In genomic region chr1:27831568-27832410, GRCh38 we compare ENCODE assay signal across 8 cellular contexts. TPM values are rescaled to one million over a fixed set of nuclear protein-coding genes. Genes with fewer than 3 reads are reported as not detected.
DNase-seq lines count a peak whose midpoint lies in the region; ATAC-seq lines count a peak whose summit lies in the region.

No MANE protein-coding gene starts in this region.

- POLR2A ChIA-PET in naive thymus-derived CD4-positive, alpha-beta T cell (lab: Charles Lee): interaction anchor here (0.7 to 2.2 kb wide), 5 partner anchors 11 to 1240 kb away, joined by 3 to 6 read pairs (median 3); partner anchors contain the start of gene STX12

- CTCF ChIA-PET in naive thymus-derived CD4-positive, alpha-beta T cell (lab: Charles Lee): interaction anchor here (0.6 kb wide), 3 partner anchors 10 to 1729 kb away, joined by 3 read pairs; no protein-coding TSS in a partner anchor

- peak; percentile 32 for DNase-seq in dermis blood vessel endothelial cell
- no peak for DNase-seq in naive thymus-derived CD4-positive, alpha-beta T cell
- DNase-seq in COR-L47 (lab: John Stamatoyannopoulos, UW): no peak

- peak overlapping the region; percentile 91 to 97 (median 93) for H3K4me2 ChIP-seq in BLaER1 treated with 17β-estradiol and CSF1 and Interleukin-3, amounts not matched to agents 10 nM and 100 nM

- peaks cover 17 to 32% (median 21%) of the 10 kb centered on the region in 10 experiments for H3K4me1 ChIP-seq in BLaER1 treated with 17β-estradiol and CSF1 and Interleukin-3, amounts not matched to agents 10 nM and 100 nM
- H3K4me1 ChIP-seq in naive thymus-derived CD4-positive, alpha-beta T cell (ENCODE audit: control insufficient read depth in 2 of 2, insufficient read depth in 2 of 2, low read length in 2 of 2): peaks cover 16 to 17% of the 10 kb centered on the region in 2 donors

- H3K4me3 Mint-ChIP-seq in naive thymus-derived CD4-positive, alpha-beta T cell: peak overlapping the region; percentile 90 to 96 (median 93)

- H3K9ac ChIP-seq in BLaER1 treated with 17β-estradiol and CSF1 and Interleukin-3, amounts not matched to agents 10 nM and 100 nM: peak overlapping the region; percentile 94 to 99 (median 97)

- intact Hi-C loops in naive thymus-derived CD4-positive, alpha-beta T cell (cut with micrococcal nuclease): loop anchor here (2.0 to 10.0 kb wide), 4 partner anchors 41 to 676 kb away; partner anchors contain the start of genes IFI6 (in 1 of the 2), RCC1 (in 1 of the 2), THEMIS2 (in 1 of the 2) and WDTC1 (in 1 of the 2)

- peaks cover 16 to 58% (median 29%) of the 10 kb centered on the region in 11 experiments; a peak in 17 of 22 replicates for H4K20me1 ChIP-seq in BLaER1 treated with 17β-estradiol and CSF1 and Interleukin-3, amounts not matched to agents 10 nM and 100 nM

- ATAC-seq in naive thymus-derived CD4-positive, alpha-beta T cell: no peak
- no peak for ATAC-seq in GM19397 (IDR thresholded peaks at IDR 0.05; ENCODE audit: unreplicated experiment)
- no peak for ATAC-seq in HG03354 (IDR thresholded peaks at IDR 0.05; ENCODE audit: poor library complexity, severe bottlenecking, unreplicated experiment)
- no peak for ATAC-seq in HG03196 (IDR thresholded peaks at IDR 0.05; ENCODE audit: unreplicated experiment)

- H3K27ac Mint-ChIP-seq in naive thymus-derived CD4-positive, alpha-beta T cell: peak overlapping the region; percentile 86 to 96 (median 92)

- H3K9me3 Mint-ChIP-seq in naive thymus-derived CD4-positive, alpha-beta T cell: no peaks in the 10 kb centered on the region

- no peaks in the 10 kb centered on the region for H3K9me3 ChIP-seq in BLaER1 treated with 17β-estradiol and CSF1 and Interleukin-3, amounts not matched to agents 10 nM and 100 nM (replicated peaks in 1 of 11)
- H3K9me3 ChIP-seq in KOPT-K1 (ENCODE audit: insufficient read depth, low read length, poor library complexity, severe bottlenecking): no peaks in the 10 kb centered on the region
- H3K9me3 ChIP-seq in naive thymus-derived CD4-positive, alpha-beta T cell (ENCODE audit: control insufficient read depth in 2 of 3, low read length in 3 of 3): no peaks in the 10 kb centered on the region

- H3K27me3 Mint-ChIP-seq in naive thymus-derived CD4-positive, alpha-beta T cell: no peaks in the 10 kb centered on the region

- peaks cover 0 to 5% (median 4%) of the 10 kb centered on the region in 5 donors for H3K36me3 Mint-ChIP-seq in naive thymus-derived CD4-positive, alpha-beta T cell

- no peaks in the 10 kb centered on the region for H3K27me3 ChIP-seq in BLaER1 treated with 17β-estradiol and CSF1 and Interleukin-3, amounts not matched to agents 10 nM and 100 nM
- H3K27me3 ChIP-seq in naive thymus-derived CD4-positive, alpha-beta T cell (ENCODE audit: control insufficient read depth in 2 of 2, insufficient read depth in 2 of 2, low read length in 2 of 2): no peaks in the 10 kb centered on the region

- H3K4me1 Mint-ChIP-seq in naive thymus-derived CD4-positive, alpha-beta T cell: peaks cover 16 to 55% (median 41%) of the 10 kb centered on the region in 7 donors

- H3K36me3 ChIP-seq in BLaER1 treated with 17β-estradiol and CSF1 and Interleukin-3, amounts not matched to agents 10 nM and 100 nM: peaks cover 44 to 53% (median 46%) of the 10 kb centered on the region in 11 experiments
- H3K36me3 ChIP-seq in KOPT-K1 (ENCODE audit: insufficient read depth, low read length): peaks cover 44% of the 10 kb centered on the region
- peaks cover 0 to 24% (median 9%) of the 10 kb centered on the region in 3 experiments for H3K36me3 ChIP-seq in naive thymus-derived CD4-positive, alpha-beta T cell (ENCODE audit: control insufficient read depth in 2 of 3, insufficient read depth in 3 of 3, low read length in 3 of 3)

- H3K4me3 ChIP-seq in BLaER1 treated with 17β-estradiol and CSF1 and Interleukin-3, amounts not matched to agents 10 nM and 100 nM: peak overlapping the region; percentile 79 to 96 (median 90)
- H3K4me3 ChIP-seq in naive thymus-derived CD4-positive, alpha-beta T cell (ENCODE audit: low read length): peak overlapping the region; percentile 71

- peak overlapping the region in 10 of 11 experiments; percentile 91 to 98 (median 95); a peak in 20 of 22 replicates for H3K27ac ChIP-seq in BLaER1 treated with 17β-estradiol and CSF1 and Interleukin-3, amounts not matched to agents 10 nM and 100 nM
- peak overlapping the region; percentile 77 for H3K27ac ChIP-seq in KOPT-K1 (ENCODE audit: low read depth, low read length, poor library complexity, severe bottlenecking)
- peak overlapping the region; percentile 92 for H3K27ac ChIP-seq in naive thymus-derived CD4-positive, alpha-beta T cell (ENCODE audit: low read depth, low read length)

RNA-seq across cellular contexts. Expression of gene PPP1R8, which starts 1.2 kb away (rescaled TPM):
- total RNA-seq in dermis blood vessel endothelial cell: 51.2 and 65.1 TPM in 2 replicates
- 10 to 100 TPM; 17.5 to 60.2 (median 39.5) TPM for total RNA-seq in naive thymus-derived CD4-positive, alpha-beta T cell
- 10 to 100 TPM; 37.4 to 45.8 TPM for polyA plus RNA-seq in naive thymus-derived CD4-positive, alpha-beta T cell

RNA-seq across cellular contexts. Expression of gene THEMIS2, which starts 40.6 kb away (rescaled TPM):
- 21.8 and 27.9 TPM in 2 replicates for total RNA-seq in dermis blood vessel endothelial cell
- total RNA-seq in naive thymus-derived CD4-positive, alpha-beta T cell: 100 to 1,000 TPM in 1 of 5 experiments, 10 to 100 TPM in 4; 48.8 to 234 (median 72.3) TPM
- 10 to 100 TPM; 24.8 to 97.1 TPM for polyA plus RNA-seq in naive thymus-derived CD4-positive, alpha-beta T cell

RNA-seq across cellular contexts. Expression of gene STX12, which starts 58.8 kb away (rescaled TPM):
- 95.2 and 115 TPM in 2 replicates for total RNA-seq in dermis blood vessel endothelial cell
- total RNA-seq in naive thymus-derived CD4-positive, alpha-beta T cell: 10 to 100 TPM; 23.9 to 38.7 (median 28.9) TPM
- 10 to 100 TPM in 1 of 2 donors, 1 to 10 TPM in 1; 9.3 to 11.2 TPM for polyA plus RNA-seq in naive thymus-derived CD4-positive, alpha-beta T cell
